ENCODE assay signal across 10 cellular contexts in genomic region chr6:157428418-157429202, GRCh38. TPM values are rescaled to one million over a fixed set of nuclear protein-coding genes. Genes with fewer than 3 reads are reported as not detected.
DNase-seq lines count a peak whose midpoint lies in the region; ATAC-seq lines count a peak whose summit lies in the region.
"Had no signal": no experiment of that assay in that cellular context is flagged by ENCODE, and none has a peak within 500 bp of the region (broad histone marks: within the 10 kb centered on the region; RNA-seq: fewer than 3 reads in every experiment).

No MANE protein-coding gene starts in this region.

- CTCF ChIA-PET in activated CD4-positive, alpha-beta memory T cell treated with anti-CD3 and anti-CD28 coated beads for 36 hours (lab: Charles Lee): interaction anchor here (1.1 to 2.0 kb wide), 3 partner anchors 15 to 238 kb away, joined by 3 to 6 read pairs (median 3); no protein-coding TSS in a partner anchor
- CTCF ChIA-PET in activated CD4-positive, alpha-beta memory T cell treated with anti-CD3 and anti-CD28 coated beads, Interleukin-2, amount 10 ng/mL, durations not matched to agents 7 days and 5 days (lab: Charles Lee): no interaction called here

- H3K36me3 Mint-ChIP-seq in activated CD4-positive, alpha-beta memory T cell treated with anti-CD3 and anti-CD28 coated beads for 36 hours: no peaks in the 10 kb centered on the region
- H3K36me3 Mint-ChIP-seq in activated CD4-positive, alpha-beta memory T cell treated with anti-CD3 and anti-CD28 coated beads, Interleukin-2, amount 10 ng/mL, durations not matched to agents 7 days and 5 days (ENCODE audit: low read depth): no peaks in the 10 kb centered on the region
- peaks cover 0 to 27% of the 10 kb centered on the region in 2 donors for H3K36me3 Mint-ChIP-seq in activated naive CD4-positive, alpha-beta T cell treated with anti-CD3 and anti-CD28 coated beads, Interleukin-2, amount 50 U/mL, for 72 hours
- peaks cover 18% of the 10 kb centered on the region for H3K36me3 Mint-ChIP-seq in memory B cell
- H3K36me3 Mint-ChIP-seq in stimulated activated naive B cell treated with anti-CD40 and anti-IgM and Interleukin-4, amounts not matched to agents 10 μg/mL and 1 μg/mL and 100 μg/mL, for 72 hours: peaks cover 29 to 34% of the 10 kb centered on the region in 2 donors

- peak overlapping the region; percentile 74 for H3K27ac Mint-ChIP-seq in activated CD4-positive, alpha-beta memory T cell treated with anti-CD3 and anti-CD28 coated beads for 36 hours
- H3K27ac Mint-ChIP-seq in activated CD4-positive, alpha-beta memory T cell treated with anti-CD3 and anti-CD28 coated beads, Interleukin-2, amount 10 ng/mL, durations not matched to agents 7 days and 5 days: no peak overlapping the region
- peak overlapping the region; percentile 93 to 97 for H3K27ac Mint-ChIP-seq in activated naive CD4-positive, alpha-beta T cell treated with anti-CD3 and anti-CD28 coated beads, Interleukin-2, amount 50 U/mL, for 72 hours
- H3K27ac Mint-ChIP-seq in memory B cell: peak overlapping the region; percentile 52
- peak overlapping the region; percentile 48 for H3K27ac Mint-ChIP-seq in stimulated activated naive B cell treated with anti-CD40 and anti-IgM and Interleukin-4, amounts not matched to agents 10 μg/mL and 1 μg/mL and 100 μg/mL, for 72 hours

- intact Hi-C loops in activated CD4-positive, alpha-beta memory T cell treated with anti-CD3 and anti-CD28 coated beads for 36 hours (cut with micrococcal nuclease): loop anchor here (1.0 kb wide), 4 partner anchors 33 to 598 kb away; no protein-coding TSS in a partner anchor

- no peak overlapping the region for H3K4me3 Mint-ChIP-seq in activated CD4-positive, alpha-beta memory T cell treated with anti-CD3 and anti-CD28 coated beads for 36 hours
- H3K4me3 Mint-ChIP-seq in activated CD4-positive, alpha-beta memory T cell treated with anti-CD3 and anti-CD28 coated beads, Interleukin-2, amount 10 ng/mL, durations not matched to agents 7 days and 5 days: no peak overlapping the region
- no peak overlapping the region for H3K4me3 Mint-ChIP-seq in memory B cell
- H3K4me3 Mint-ChIP-seq in stimulated activated naive B cell treated with anti-CD40 and anti-IgM and Interleukin-4, amounts not matched to agents 10 μg/mL and 1 μg/mL and 100 μg/mL, for 72 hours: no peak overlapping the region
- H3K4me3 Mint-ChIP-seq: central memory CD8-positive, alpha-beta T cell had no signal

- H3K27me3 Mint-ChIP-seq in activated CD4-positive, alpha-beta memory T cell treated with anti-CD3 and anti-CD28 coated beads for 36 hours: peaks cover 10% of the 10 kb centered on the region
- H3K27me3 Mint-ChIP-seq in activated CD4-positive, alpha-beta memory T cell treated with anti-CD3 and anti-CD28 coated beads, Interleukin-2, amount 10 ng/mL, durations not matched to agents 7 days and 5 days: no peaks in the 10 kb centered on the region
- no peaks in the 10 kb centered on the region for H3K27me3 Mint-ChIP-seq in memory B cell
- peaks cover 8 to 16% of the 10 kb centered on the region in 2 donors for H3K27me3 Mint-ChIP-seq in stimulated activated naive B cell treated with anti-CD40 and anti-IgM and Interleukin-4, amounts not matched to agents 10 μg/mL and 1 μg/mL and 100 μg/mL, for 72 hours
- H3K27me3 Mint-ChIP-seq: central memory CD8-positive, alpha-beta T cell had no signal

- peaks cover 37% of the 10 kb centered on the region for H3K4me1 Mint-ChIP-seq in activated CD4-positive, alpha-beta memory T cell treated with anti-CD3 and anti-CD28 coated beads for 36 hours (ENCODE audit: low read depth)
- H3K4me1 Mint-ChIP-seq in activated CD4-positive, alpha-beta memory T cell treated with anti-CD3 and anti-CD28 coated beads, Interleukin-2, amount 10 ng/mL, durations not matched to agents 7 days and 5 days: peaks cover 20% of the 10 kb centered on the region
- H3K4me1 Mint-ChIP-seq in memory B cell: peaks cover 51% of the 10 kb centered on the region
- peaks cover 43 to 70% of the 10 kb centered on the region in 2 donors for H3K4me1 Mint-ChIP-seq in stimulated activated naive B cell treated with anti-CD40 and anti-IgM and Interleukin-4, amounts not matched to agents 10 μg/mL and 1 μg/mL and 100 μg/mL, for 72 hours

- H3K9me3 Mint-ChIP-seq in activated CD4-positive, alpha-beta memory T cell treated with anti-CD3 and anti-CD28 coated beads for 36 hours: no peaks in the 10 kb centered on the region
- no peaks in the 10 kb centered on the region for H3K9me3 Mint-ChIP-seq in activated CD4-positive, alpha-beta memory T cell treated with anti-CD3 and anti-CD28 coated beads, Interleukin-2, amount 10 ng/mL, durations not matched to agents 7 days and 5 days
- H3K9me3 Mint-ChIP-seq in activated naive CD4-positive, alpha-beta T cell treated with anti-CD3 and anti-CD28 coated beads, Interleukin-2, amount 50 U/mL, for 72 hours: peaks cover 0 to 3% of the 10 kb centered on the region in 2 donors
- no peaks in the 10 kb centered on the region for H3K9me3 Mint-ChIP-seq in memory B cell
- peaks cover 0 to 2% of the 10 kb centered on the region in 2 donors for H3K9me3 Mint-ChIP-seq in stimulated activated naive B cell treated with anti-CD40 and anti-IgM and Interleukin-4, amounts not matched to agents 10 μg/mL and 1 μg/mL and 100 μg/mL, for 72 hours
- H3K9me3 Mint-ChIP-seq: central memory CD8-positive, alpha-beta T cell had no signal

- peak; percentile 88 to 94 for ATAC-seq in activated naive CD4-positive, alpha-beta T cell treated with anti-CD3 and anti-CD28 coated beads, Interleukin-2, amount 50 U/mL, for 72 hours
- no peak for ATAC-seq in memory B cell (ENCODE audit: low read depth)
- ATAC-seq in stimulated activated naive B cell treated with anti-CD40 and anti-IgM and Interleukin-4, amounts not matched to agents 10 μg/mL and 1 μg/mL and 100 μg/mL, for 72 hours (replicated peaks): peak in 1 of 2 donors; percentile 18
- no peak for ATAC-seq in GM21515 (IDR thresholded peaks at IDR 0.05; ENCODE audit: unreplicated experiment)
- no peak for ATAC-seq in GM19324 (IDR thresholded peaks at IDR 0.05; ENCODE audit: low FRiP score, unreplicated experiment)

- peak; percentile 88 for DNase-seq in activated CD4-positive, alpha-beta memory T cell treated with anti-CD3 and anti-CD28 coated beads for 36 hours
- no peak for DNase-seq in activated CD4-positive, alpha-beta memory T cell treated with anti-CD3 and anti-CD28 coated beads, Interleukin-2, amount 10 ng/mL, durations not matched to agents 7 days and 5 days
- peak; percentile 77 to 80 for DNase-seq in activated naive CD4-positive, alpha-beta T cell treated with anti-CD3 and anti-CD28 coated beads, Interleukin-2, amount 50 U/mL, for 72 hours (ENCODE audit: low spot score in 2 of 2)
- DNase-seq in memory B cell (ENCODE audit: low spot score in 2 of 2): no peak
- DNase-seq in stimulated activated naive B cell treated with anti-CD40 and anti-IgM and Interleukin-4, amounts not matched to agents 10 μg/mL and 1 μg/mL and 100 μg/mL, for 72 hours: no peak
- DNase-seq in effector CD8-positive, alpha-beta T cell (lab: John Stamatoyannopoulos, UW): no peak
- DNase-seq: MV-4-11 had no signal

- POLR2A ChIA-PET in activated CD4-positive, alpha-beta memory T cell treated with anti-CD3 and anti-CD28 coated beads for 36 hours (lab: Charles Lee): interaction anchor here (0.8 to 2.4 kb wide), 8 partner anchors 12 to 141 kb away, joined by 3 to 10 read pairs (median 5); no protein-coding TSS in a partner anchor
- POLR2A ChIA-PET in activated CD4-positive, alpha-beta memory T cell treated with anti-CD3 and anti-CD28 coated beads, Interleukin-2, amount 10 ng/mL, durations not matched to agents 7 days and 5 days (lab: Charles Lee): no interaction called here

RNA-seq across cellular contexts. Expression of gene ZDHHC14, which starts 47.6 kb away (rescaled TPM):
- total RNA-seq in activated CD4-positive, alpha-beta memory T cell treated with anti-CD3 and anti-CD28 coated beads for 36 hours: 1 to 10 TPM; 1.4 to 2.0 TPM
- 1 to 10 TPM; 8.1 to 8.7 TPM for total RNA-seq in activated CD4-positive, alpha-beta memory T cell treated with anti-CD3 and anti-CD28 coated beads, Interleukin-2, amount 10 ng/mL, durations not matched to agents 7 days and 5 days
- 1 to 10 TPM in 1 of 2 donors, under 1 TPM in 1; 0.91 to 3.7 TPM for total RNA-seq in activated naive CD4-positive, alpha-beta T cell treated with anti-CD3 and anti-CD28 coated beads, Interleukin-2, amount 50 U/mL, for 72 hours

Comparison
In these comparisons a context has a peak if more than half of its experiments do, and no peak if none do; other contexts are left out.
1. DNase-seq: peak in activated CD4-positive, alpha-beta memory T cell treated with anti-CD3 and anti-CD28 coated beads for 36 hours (single experiment) and activated naive CD4-positive, alpha-beta T cell treated with anti-CD3 and anti-CD28 coated beads, Interleukin-2, amount 50 U/mL, for 72 hours (2 of 2); none in activated CD4-positive, alpha-beta memory T cell treated with anti-CD3 and anti-CD28 coated beads, Interleukin-2, amount 10 ng/mL, durations not matched to agents 7 days and 5 days (single experiment), memory B cell (0 of 2), stimulated activated naive B cell treated with anti-CD40 and anti-IgM and Interleukin-4, amounts not matched to agents 10 μg/mL and 1 μg/mL and 100 μg/mL, for 72 hours (single experiment) and effector CD8-positive, alpha-beta T cell (single experiment).
2. ATAC-seq: peak in activated naive CD4-positive, alpha-beta T cell treated with anti-CD3 and anti-CD28 coated beads, Interleukin-2, amount 50 U/mL, for 72 hours (2 of 2); none in memory B cell (single experiment), GM21515 (single experiment) and GM19324 (single experiment).